Comparison of ENCODE assay signal across 17 cellular contexts in genomic region chr3:114804099-114804498, GRCh38.
"Had no signal": no experiment of that assay in that cellular context is flagged by ENCODE, and none has a peak within 500 bp of the region (broad histone marks: within the 10 kb centered on the region; RNA-seq: fewer than 3 reads in every experiment).

No MANE protein-coding gene starts in this region.

- H2AFZ ChIP-seq: hepatocyte had no signal

- H3K4me1 ChIP-seq: gastroesophageal sphincter, testis had no signal

- FAIRE-seq: TTC549 had no signal

- H3K27ac ChIP-seq: coronary artery, gastroesophageal sphincter, hepatocyte had no signal

- DNase-seq: activated B cell treated with CpG ODN at 0.5 μM for 24 hours; activated CD4-positive, alpha-beta T cell treated with anti-CD3 and anti-CD28 coated beads, Interleukin-2, amount 10 ng/mL, durations not matched to agents 7 days and 5 days; activated CD8-positive, alpha-beta memory T cell treated with anti-CD3 and anti-CD28 coated beads for 24 hours; activated naive CD4-positive, alpha-beta T cell treated with anti-CD3 and anti-CD28 coated beads for 36 hours; effector memory CD4-positive, alpha-beta T cell; midbrain; naive B cell; stimulated activated CD4-positive, alpha-beta T cell treated with anti-CD3 and anti-CD28 coated beads, Interleukin-12 subunit alpha, Interleukin-12 subunit beta, amount 100 ng/mL, for 4 hours; stimulated activated CD4-positive, alpha-beta T cell treated with anti-CD3 and anti-CD28 coated beads, Interleukin-2, amount 100 ng/mL, for 48 hours; stimulated activated naive CD4-positive, alpha-beta T cell treated with Interleukin-2 at 50 U/mL for 16 hours; T-helper 2 cell; testis had no signal

- H3K27me3 ChIP-seq: gastroesophageal sphincter, hepatocyte, testis had no signal

- H3K79me2 ChIP-seq: hepatocyte had no signal

- H3K4me2 ChIP-seq: hepatocyte had no signal

- H3K4me3 ChIP-seq: coronary artery, gastroesophageal sphincter, hepatocyte, testis had no signal

- H3K9me3 ChIP-seq: gastroesophageal sphincter, testis had no signal

- ATAC-seq: activated T-helper 17 cell treated with anti-CD3 and anti-CD28 coated beads, Interleukin-2, amount 50 U/mL, for 72 hours; gastroesophageal sphincter had no signal
